In genomic region chr7:8018961-8019360, GRCh38 we compare ENCODE assay signal across 14 cellular contexts.
"Had no signal": no experiment of that assay in that cellular context is flagged by ENCODE, and none has a peak within 500 bp of the region (broad histone marks: within the 10 kb centered on the region; RNA-seq: fewer than 3 reads in every experiment).

No MANE protein-coding gene starts in this region.

- H3K36me3 ChIP-seq: prostate gland had no signal

- H3K4me3 Mint-ChIP-seq: activated naive CD8-positive, alpha-beta T cell; activated T-helper 1 cell treated with anti-CD3 and anti-CD28 coated beads, Interleukin-12 subunit alpha, Interleukin-12 subunit beta, Interleukin-2, Interleukin-4 antibody, amounts not matched to agents 30 ng/mL and 10 ng/mL and 1 ng/mL, durations not matched to agents 14 hours and 24 hours and 36 hours; memory B cell; neural progenitor cell; stimulated activated naive CD8-positive, alpha-beta T cell treated with anti-CD3 and anti-CD28 coated beads, Interleukin-15, Interleukin-2, amounts not matched to agents 100 ng/mL and 50 ng/mL, for 24 hours had no signal

- DNase-seq: activated CD4-positive, alpha-beta T cell treated with anti-CD3 and anti-CD28 coated beads, Interleukin-2, amount 50 U/mL, for 4 hours; activated CD4-positive, CD25-positive, alpha-beta regulatory T cell; dermis blood vessel endothelial cell; effector memory CD4-positive, alpha-beta T cell; esophagus squamous epithelium; T1000 had no signal

- H3K4me3 ChIP-seq: esophagus squamous epithelium, neural progenitor cell, prostate gland, right atrium auricular region, tibial nerve had no signal

- H3K27ac ChIP-seq: esophagus squamous epithelium, prostate gland, right atrium auricular region, tibial nerve had no signal

- H3K4me1 Mint-ChIP-seq: memory B cell, neural progenitor cell had no signal

- H3K27me3 ChIP-seq: esophagus squamous epithelium, neural progenitor cell, right atrium auricular region, tibial nerve had no signal

- H3K9me3 ChIP-seq: esophagus squamous epithelium, prostate gland, right atrium auricular region, tibial nerve had no signal

- H3K4me1 ChIP-seq: neural progenitor cell, right atrium auricular region, tibial nerve had no signal

- H3K27ac Mint-ChIP-seq: activated naive CD8-positive, alpha-beta T cell; activated T-helper 1 cell treated with anti-CD3 and anti-CD28 coated beads, Interleukin-12 subunit alpha, Interleukin-12 subunit beta, Interleukin-2, Interleukin-4 antibody, amounts not matched to agents 30 ng/mL and 10 ng/mL and 1 ng/mL, durations not matched to agents 14 hours and 24 hours and 36 hours; neural progenitor cell; stimulated activated naive CD8-positive, alpha-beta T cell treated with anti-CD3 and anti-CD28 coated beads, Interleukin-15, Interleukin-2, amounts not matched to agents 100 ng/mL and 50 ng/mL, for 24 hours had no signal

- H3K9me3 Mint-ChIP-seq: activated T-helper 1 cell treated with anti-CD3 and anti-CD28 coated beads, Interleukin-12 subunit alpha, Interleukin-12 subunit beta, Interleukin-2, Interleukin-4 antibody, amounts not matched to agents 30 ng/mL and 10 ng/mL and 1 ng/mL, durations not matched to agents 14 hours and 24 hours and 36 hours; memory B cell; stimulated activated naive CD8-positive, alpha-beta T cell treated with anti-CD3 and anti-CD28 coated beads, Interleukin-15, Interleukin-2, amounts not matched to agents 100 ng/mL and 50 ng/mL, for 24 hours had no signal

- H3K27me3 Mint-ChIP-seq: activated naive CD8-positive, alpha-beta T cell; memory B cell; stimulated activated naive CD8-positive, alpha-beta T cell treated with anti-CD3 and anti-CD28 coated beads, Interleukin-15, Interleukin-2, amounts not matched to agents 100 ng/mL and 50 ng/mL, for 24 hours had no signal
